Comparison of ENCODE assay signal across 1 cellular context in the genomic region with DNA sequence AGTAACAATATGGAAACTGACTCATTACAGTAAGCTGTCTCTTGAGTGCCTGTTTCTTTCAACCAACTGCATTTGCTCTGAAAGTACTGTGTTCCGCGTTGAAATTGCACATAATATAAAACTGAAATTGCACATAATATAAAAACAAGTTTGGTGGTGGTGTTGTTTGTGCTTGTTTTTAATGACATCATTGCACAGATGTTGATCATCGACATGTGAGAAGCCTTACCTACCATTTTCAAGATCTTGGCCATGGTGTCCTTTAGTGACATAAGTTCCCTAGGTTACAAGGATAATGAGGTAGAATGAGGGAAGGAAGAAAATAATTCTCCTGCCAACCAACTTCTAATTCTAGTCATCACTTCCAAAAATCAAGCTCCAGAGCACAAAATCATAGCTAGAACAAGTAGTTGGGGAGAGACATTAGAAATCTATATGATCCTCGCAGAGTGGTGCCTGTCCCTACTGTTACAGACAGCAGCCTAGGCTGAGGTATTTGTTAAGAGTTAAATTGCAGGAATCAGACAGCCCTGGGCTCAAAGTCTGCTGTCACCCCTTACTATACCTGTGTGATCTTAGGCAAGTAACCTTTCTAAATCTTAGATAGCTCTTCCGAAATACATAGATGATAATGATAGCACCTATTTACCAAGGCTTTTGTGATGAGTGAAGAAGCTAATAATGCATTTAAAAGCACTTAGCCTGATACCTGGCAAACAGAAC.
TF ChIP-seq lines count a peak whose summit lies in the region.

No MANE protein-coding gene starts in this region.

TF ChIP-seq in GM23338, 12 proteins besides CTCF, POLR2A, EP300 and RAD21 (continued from another document):
- TF ChIP-seq ETS1 (IDR thresholded peaks at IDR 0.05) (no peak), EZH2 (IDR thresholded peaks at IDR 0.05; ENCODE audit: low read depth, unreplicated experiment) (no peak)
